In genomic region chr1:23980006-23980724, GRCh38 we compare ENCODE assay signal across 8 cellular contexts. TPM values are rescaled to one million over a fixed set of nuclear protein-coding genes. Genes with fewer than 3 reads are reported as not detected.
DNase-seq lines count a peak whose midpoint lies in the region; ATAC-seq and TF ChIP-seq lines count a peak whose summit lies in the region.

TSS of gene SRSF10 (minus strand) at chr1:23980327. CDS start at chr1:23980255, 72 bp downstream.

- H3K27ac ChIP-seq in caudate nucleus (ENCODE audit: low read depth, low read length) (peak within 1 kb of the TSS; percentile 93), spleen (peak within 1 kb of the TSS; percentile 96 to 98 (median 97))

- H3K27ac Mint-ChIP-seq in activated B cell treated with CpG ODN at 0.5 μM for 24 hours (peak within 1 kb of the TSS; percentile 95), immature natural killer cell (peak within 1 kb of the TSS; percentile 93 to 97 (median 96))

- H3K4me3 ChIP-seq in spleen, result peak within 1 kb of the TSS; percentile 79 to 92 (median 87)

- H3K9me3 Mint-ChIP-seq in activated B cell treated with CpG ODN at 0.5 μM for 24 hours (no peaks in the 10 kb centered on the region), immature natural killer cell (no peaks in the 10 kb centered on the region)

- H3K27me3 Mint-ChIP-seq in activated B cell treated with CpG ODN at 0.5 μM for 24 hours (no peaks in the 10 kb centered on the region), immature natural killer cell (ENCODE audit: low read depth in 3 of 3) (peaks cover 4 to 12% (median 8%) of the 10 kb centered on the region in 3 donors)

- 0 to 1% (median 0%) methylated on average over 50 to 67 of the region's 67 CpGs for WGBS in spleen, 5 donors

- DNase-seq in AG09319 (ENCODE audit: extremely low read depth, low read depth), result peak; percentile 97
- DNase-seq in NCI-H345 (lab: John Stamatoyannopoulos, UW), result peak; percentile 99
- peak; percentile 92 for DNase-seq in activated B cell treated with CpG ODN at 0.5 μM for 24 hours
- DNase-seq in caudate nucleus (lab: John Stamatoyannopoulos, UW), result peak; percentile 60 to 99 (median 96)
- peak; percentile 97 to 99 (median 98) for DNase-seq in immature natural killer cell
- DNase-seq in spleen, result peak; percentile 99

- H3K36me3 Mint-ChIP-seq in activated B cell treated with CpG ODN at 0.5 μM for 24 hours (ENCODE audit: low read depth), result peaks cover 32% of the 10 kb centered on the region
- no peaks in the 10 kb centered on the region for H3K36me3 Mint-ChIP-seq in immature natural killer cell

- H3K4me1 Mint-ChIP-seq in activated B cell treated with CpG ODN at 0.5 μM for 24 hours, result peaks cover 54% of the 10 kb centered on the region
- H3K4me1 Mint-ChIP-seq in immature natural killer cell, result peaks cover 54 to 59% of the 10 kb centered on the region in 2 donors

- H3K4me1 ChIP-seq in spleen, result peaks cover 30 to 61% (median 58%) of the 10 kb centered on the region in 6 donors

- peaks cover 0 to 10% (median 2%) of the 10 kb centered on the region in 6 donors for H3K36me3 ChIP-seq in spleen

- TF ChIP-seq CTCF in AG09319 (IDR thresholded peaks at IDR 0.05; ENCODE audit: low read depth, low read length) (peak; percentile 42), activated B cell treated with CpG ODN at 0.5 μM for 24 hours (IDR thresholded peaks at IDR 0.05) (no peak), spleen (IDR thresholded peaks at IDR 0.05 in 8 of 11, conservative IDR thresholded peaks at IDR 0.05 in 3 of 11) (peak in 10 of 11 experiments; percentile 15 to 79 (median 61))

- H3K9me3 ChIP-seq in spleen, result no peaks in the 10 kb centered on the region

- POLR2A ChIA-PET in activated B cell treated with CpG ODN at 0.5 μM for 24 hours (lab: Charles Lee), result interaction anchor here (0.6 to 4.7 kb wide), 25 partner anchors 9 to 1253 kb away, joined by 3 to 73 read pairs (median 5); partner anchors contain the start of genes CNR2, HMGCL, IFNLR1 and LYPLA2

- ATAC-seq in GM19023 (IDR thresholded peaks at IDR 0.05; ENCODE audit: unreplicated experiment) (peak; percentile 95), HG03280 (IDR thresholded peaks at IDR 0.05; ENCODE audit: unreplicated experiment) (peak; percentile 91), activated B cell treated with CpG ODN at 0.5 μM for 24 hours (ENCODE audit: low read depth) (peak; percentile 96)

- TF ChIP-seq POLR2A in spleen (IDR thresholded peaks at IDR 0.05), result peak; percentile 80 to 98 (median 98)

- CTCF ChIA-PET in activated B cell treated with CpG ODN at 0.5 μM for 24 hours (lab: Charles Lee), result interaction anchor here (0.6 to 1.6 kb wide), 2 partner anchors 15 to 16 kb away, joined by 3 read pairs; no protein-coding TSS in a partner anchor

- H3K4me3 Mint-ChIP-seq in activated B cell treated with CpG ODN at 0.5 μM for 24 hours (peak within 1 kb of the TSS; percentile 96), immature natural killer cell (peak within 1 kb of the TSS; percentile 87 to 97 (median 91))

- intact Hi-C loops in activated B cell treated with CpG ODN at 0.5 μM for 24 hours (cut with micrococcal nuclease), result loop anchor here (1.0 to 10.0 kb wide), 5 partner anchors 21 to 215 kb away; partner anchors contain the start of genes GALE and PNRC2
- intact Hi-C loops in spleen (cut with DNase I; ENCODE audit: low total_unique reads), result no loop called here

- H3K27me3 ChIP-seq in spleen (replicated peaks in 1 of 7), result no peaks in the 10 kb centered on the region

RNA-seq across cellular contexts. Expression of gene SRSF10, which starts in this region (rescaled TPM):
- total RNA-seq in activated B cell treated with CpG ODN at 0.5 μM for 24 hours, result 168 and 192 TPM in 2 replicates
- 100 to 1,000 TPM in 1 of 3 donors, 10 to 100 TPM in 2; 87.7 to 113 (median 95.0) TPM for polyA plus RNA-seq in immature natural killer cell
- 100 to 1,000 TPM in 4 of 7 donors, 10 to 100 TPM in 3; 89.4 to 146 (median 102) TPM for total RNA-seq in spleen
- 10 to 100 TPM; 54.5 to 65.9 (median 64.0) TPM for polyA plus RNA-seq in spleen

Comparison
In these comparisons a context has a peak if more than half of its experiments do, and no peak if none do; other contexts are left out.
1. Peak in every context shown above with its lines: DNase-seq, ATAC-seq, H3K4me3 ChIP-seq and H3K27ac ChIP-seq.